Comparison of ENCODE assay signal across 15 cellular contexts in genomic region chr10:89873047-89873446, GRCh38.
DNase-seq lines count a peak whose midpoint lies in the region; ATAC-seq and FAIRE-seq lines count a peak whose summit lies in the region.
"Had no signal": no experiment of that assay in that cellular context is flagged by ENCODE, and none has a peak within 500 bp of the region (broad histone marks: within the 10 kb centered on the region; RNA-seq: fewer than 3 reads in every experiment).

No MANE protein-coding gene starts in this region.

- peak; percentile 98 for ATAC-seq in GM18861 (IDR thresholded peaks at IDR 0.05; ENCODE audit: unreplicated experiment)
- ATAC-seq in GM21423 (IDR thresholded peaks at IDR 0.05; ENCODE audit: unreplicated experiment): peak; percentile 83
- peak; percentile 56 for ATAC-seq in HG02943 (IDR thresholded peaks at IDR 0.05; ENCODE audit: low read depth, unreplicated experiment)
- ATAC-seq in HG03565 (IDR thresholded peaks at IDR 0.05; ENCODE audit: unreplicated experiment): peak; percentile 90
- ATAC-seq: Panc1 had no signal

- FAIRE-seq in frontal cortex (lab: Jason Lieb, UNC): no peak

- DNase-seq in NCI-H1092 treated with DMSO at 0.1 percent for 48 hours (lab: John Stamatoyannopoulos, UW): no peak
- no peak for DNase-seq in frontal cortex (ENCODE audit: low spot score in 2 of 2)
- DNase-seq in activated gamma-delta T cell treated with Interleukin-2 at 50 U/mL for 16 hours: no peak
- DNase-seq in NCI-H187 (lab: John Stamatoyannopoulos, UW): no peak
- DNase-seq: activated CD4-positive, alpha-beta T cell treated with anti-CD3 and anti-CD28 coated beads, Interleukin-2, amount 50 U/mL, for 1 hour; BE2C; NCI-H1048; NCI-H510A treated with DMSO at 0.1 percent for 48 hours; substantia nigra; T-helper 2 cell had no signal
